Comparison of ENCODE assay signal across 11 cellular contexts in the genomic region with DNA sequence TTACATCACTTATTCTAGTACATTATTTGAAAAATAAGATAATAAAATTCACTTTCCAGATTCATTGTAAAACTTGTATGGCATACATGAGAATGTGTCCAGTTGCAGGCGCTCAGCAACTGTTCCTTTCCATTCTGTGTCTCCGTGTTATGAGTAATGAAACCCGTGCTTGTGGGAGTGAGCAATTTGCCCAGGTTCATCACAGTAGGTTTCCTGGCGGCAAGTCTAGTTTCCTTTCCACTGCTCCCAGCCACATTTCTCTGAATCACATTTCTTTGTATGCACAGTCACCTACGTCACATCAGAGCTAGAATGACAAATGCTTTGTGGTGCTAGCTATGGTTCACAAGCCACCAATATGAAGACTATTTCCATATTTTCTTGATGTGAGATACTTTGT.
DNase-seq lines count a peak whose midpoint lies in the region; ATAC-seq and FAIRE-seq lines count a peak whose summit lies in the region.
"Had no signal": no experiment of that assay in that cellular context is flagged by ENCODE, and none has a peak within 500 bp of the region (broad histone marks: within the 10 kb centered on the region; RNA-seq: fewer than 3 reads in every experiment).

No MANE protein-coding gene starts in this region.

- peak overlapping the region; percentile 67 for H3K27ac Mint-ChIP-seq in activated naive CD8-positive, alpha-beta T cell

- peaks cover 11% of the 10 kb centered on the region for H3K4me1 Mint-ChIP-seq in activated naive CD8-positive, alpha-beta T cell (ENCODE audit: low read depth)

- peak; percentile 68 for DNase-seq in AG20443 (ENCODE audit: low spot score)
- peak; percentile 84 for DNase-seq in RCC 7860 (ENCODE audit: low spot score)
- peak; percentile 51 for DNase-seq in skeletal muscle cell (ENCODE audit: low read depth)
- DNase-seq in kidney glomerular epithelial cell (lab: John Stamatoyannopoulos, UW), result no peak
- DNase-seq: effector memory CD4-positive, alpha-beta T cell; mesenchymal stem cell; NCI-H2029 had no signal

- ATAC-seq in HG03354 (IDR thresholded peaks at IDR 0.05; ENCODE audit: poor library complexity, severe bottlenecking, unreplicated experiment) (no peak), GM18511 (IDR thresholded peaks at IDR 0.05; ENCODE audit: unreplicated experiment) (no peak), HG02970 (IDR thresholded peaks at IDR 0.05; ENCODE audit: low FRiP score, unreplicated experiment) (no peak)

- no peaks in the 10 kb centered on the region for H3K9me3 Mint-ChIP-seq in activated naive CD8-positive, alpha-beta T cell (ENCODE audit: low read depth)

- peaks cover 7% of the 10 kb centered on the region for H3K27me3 Mint-ChIP-seq in activated naive CD8-positive, alpha-beta T cell

- no peak overlapping the region for H3K4me3 Mint-ChIP-seq in activated naive CD8-positive, alpha-beta T cell

- FAIRE-seq in RCC 7860 (lab: Jason Lieb, UNC), result peak; percentile 87

- H3K4me3 ChIP-seq in skeletal muscle cell (ENCODE audit: low read depth, low read length), result no peak overlapping the region

- H3K36me3 Mint-ChIP-seq in activated naive CD8-positive, alpha-beta T cell, result peaks cover 4% of the 10 kb centered on the region
